In the genomic region with DNA sequence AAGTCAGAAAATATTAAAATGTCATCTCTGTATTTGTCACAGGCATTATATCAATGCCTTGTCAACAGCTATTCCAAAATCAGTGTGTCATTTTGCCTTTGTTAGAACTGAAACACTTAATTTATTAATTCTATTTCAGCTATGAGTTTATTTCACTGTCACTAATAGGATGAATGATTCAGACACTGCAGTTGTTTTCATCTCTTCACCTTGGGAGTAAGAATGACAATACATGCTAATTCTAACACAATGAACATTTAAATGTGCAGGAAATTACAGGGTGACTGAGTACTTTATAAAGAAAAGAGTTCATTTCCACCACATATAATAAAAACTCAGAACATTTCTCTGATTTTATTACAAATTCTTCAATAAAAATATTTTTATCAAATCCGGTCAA, we compare ENCODE assay signal across 13 cellular contexts.
A peak's percentile ranks its signal among the peaks of the same experiment; 100 is the strongest.
DNase-seq lines count a peak whose midpoint lies in the region; ATAC-seq and TF ChIP-seq lines count a peak whose summit lies in the region.
"Had no signal": no experiment of that assay in that cellular context is flagged by ENCODE, and none has a peak within 500 bp of the region (broad histone marks: within the 10 kb centered on the region; RNA-seq: fewer than 3 reads in every experiment).

No MANE protein-coding gene starts in this region.

- H3K36me3 ChIP-seq in GM23338 (ENCODE audit: insufficient read depth): no peaks in the 10 kb centered on the region
- H3K36me3 ChIP-seq: HAP-1 had no signal

- peaks cover 3% of the 10 kb centered on the region for H3K27me3 Mint-ChIP-seq in GM23338 (ENCODE audit: insufficient read depth, low read depth, poor library complexity)

- peak; percentile 6 for DNase-seq in GM23338 (ENCODE audit: low spot score)
- DNase-seq in dermis blood vessel endothelial cell: peak; percentile 53
- DNase-seq in epithelial cell of prostate (ENCODE audit: low read depth, low spot score): no peak
- no peak for DNase-seq in RPMI8226
- no peak for DNase-seq in activated naive CD4-positive, alpha-beta T cell treated with anti-CD3 and anti-CD28 coated beads, Interleukin-2, amount 50 U/mL, for 72 hours (ENCODE audit: low spot score in 2 of 2)
- no peak for DNase-seq in activated T-cell treated with anti-CD3 and anti-CD28 coated beads, Interleukin-2, amount 50 U/mL, for 48 hours
- DNase-seq: C1 segment of cervical spinal cord; CD4-positive, alpha-beta memory T cell; COR-L47; DMS153; DND-41; GOT3 had no signal

- no peaks in the 10 kb centered on the region for H3K9me3 Mint-ChIP-seq in GM23338
- no peaks in the 10 kb centered on the region for H3K9me3 Mint-ChIP-seq in activated naive CD4-positive, alpha-beta T cell treated with anti-CD3 and anti-CD28 coated beads, Interleukin-2, amount 50 U/mL, for 72 hours
- H3K9me3 Mint-ChIP-seq: CD4-positive, alpha-beta memory T cell had no signal

- H4K20me1 ChIP-seq in GM23338 (replicated peaks; ENCODE audit: insufficient read depth): no peaks in the 10 kb centered on the region

- H3K4me1 ChIP-seq in GM23338 (ENCODE audit: insufficient read depth): peaks cover 18% of the 10 kb centered on the region
- H3K4me1 ChIP-seq: HAP-1 had no signal

- H3F3A ChIP-seq in GM23338 (replicated peaks; ENCODE audit: low read depth): no peaks in the 10 kb centered on the region

- no peak overlapping the region for H3K27ac ChIP-seq in GM23338 (ENCODE audit: low read depth)
- H3K27ac ChIP-seq in epithelial cell of prostate: peak overlapping the region; percentile 84

- no peak for ATAC-seq in GM23338
- ATAC-seq in activated naive CD4-positive, alpha-beta T cell treated with anti-CD3 and anti-CD28 coated beads, Interleukin-2, amount 50 U/mL, for 72 hours: no peak

- H3K4me3 Mint-ChIP-seq in GM23338: no peak overlapping the region
- H3K4me3 Mint-ChIP-seq: CD4-positive, alpha-beta memory T cell had no signal

- H3K4me1 Mint-ChIP-seq in GM23338: peaks cover 33% of the 10 kb centered on the region
- H3K4me1 Mint-ChIP-seq: CD4-positive, alpha-beta memory T cell had no signal

- H3K79me2 ChIP-seq in GM23338 (replicated peaks; ENCODE audit: insufficient read depth): no peaks in the 10 kb centered on the region

- H3K4me3 ChIP-seq in GM23338: no peak overlapping the region
- H3K4me3 ChIP-seq: HAP-1 had no signal

- no peak overlapping the region for H3K27ac Mint-ChIP-seq in GM23338
- H3K27ac Mint-ChIP-seq in activated naive CD4-positive, alpha-beta T cell treated with anti-CD3 and anti-CD28 coated beads, Interleukin-2, amount 50 U/mL, for 72 hours: no peak overlapping the region
- H3K27ac Mint-ChIP-seq: CD4-positive, alpha-beta memory T cell had no signal

- no peaks in the 10 kb centered on the region for H3K36me3 Mint-ChIP-seq in GM23338 (ENCODE audit: low read depth)
- H3K36me3 Mint-ChIP-seq in activated naive CD4-positive, alpha-beta T cell treated with anti-CD3 and anti-CD28 coated beads, Interleukin-2, amount 50 U/mL, for 72 hours: no peaks in the 10 kb centered on the region
- H3K36me3 Mint-ChIP-seq: CD4-positive, alpha-beta memory T cell had no signal

- H3K4me2 ChIP-seq in GM23338: no peak overlapping the region

- H3K9me2 ChIP-seq in GM23338 (ENCODE audit: insufficient read depth): no peaks in the 10 kb centered on the region

- H3K27me3 ChIP-seq in GM23338 (ENCODE audit: insufficient read depth): no peaks in the 10 kb centered on the region

- H2AFZ ChIP-seq in GM23338: no peak overlapping the region

- TF ChIP-seq CTCF in GM23338 (conservative IDR thresholded peaks at IDR 0.05; ENCODE audit: low read depth in 2 of 2): no peak

TF ChIP-seq in GM23338, 12 proteins besides CTCF, POLR2A, EP300 and RAD21:
- TF ChIP-seq, protein P1, sequence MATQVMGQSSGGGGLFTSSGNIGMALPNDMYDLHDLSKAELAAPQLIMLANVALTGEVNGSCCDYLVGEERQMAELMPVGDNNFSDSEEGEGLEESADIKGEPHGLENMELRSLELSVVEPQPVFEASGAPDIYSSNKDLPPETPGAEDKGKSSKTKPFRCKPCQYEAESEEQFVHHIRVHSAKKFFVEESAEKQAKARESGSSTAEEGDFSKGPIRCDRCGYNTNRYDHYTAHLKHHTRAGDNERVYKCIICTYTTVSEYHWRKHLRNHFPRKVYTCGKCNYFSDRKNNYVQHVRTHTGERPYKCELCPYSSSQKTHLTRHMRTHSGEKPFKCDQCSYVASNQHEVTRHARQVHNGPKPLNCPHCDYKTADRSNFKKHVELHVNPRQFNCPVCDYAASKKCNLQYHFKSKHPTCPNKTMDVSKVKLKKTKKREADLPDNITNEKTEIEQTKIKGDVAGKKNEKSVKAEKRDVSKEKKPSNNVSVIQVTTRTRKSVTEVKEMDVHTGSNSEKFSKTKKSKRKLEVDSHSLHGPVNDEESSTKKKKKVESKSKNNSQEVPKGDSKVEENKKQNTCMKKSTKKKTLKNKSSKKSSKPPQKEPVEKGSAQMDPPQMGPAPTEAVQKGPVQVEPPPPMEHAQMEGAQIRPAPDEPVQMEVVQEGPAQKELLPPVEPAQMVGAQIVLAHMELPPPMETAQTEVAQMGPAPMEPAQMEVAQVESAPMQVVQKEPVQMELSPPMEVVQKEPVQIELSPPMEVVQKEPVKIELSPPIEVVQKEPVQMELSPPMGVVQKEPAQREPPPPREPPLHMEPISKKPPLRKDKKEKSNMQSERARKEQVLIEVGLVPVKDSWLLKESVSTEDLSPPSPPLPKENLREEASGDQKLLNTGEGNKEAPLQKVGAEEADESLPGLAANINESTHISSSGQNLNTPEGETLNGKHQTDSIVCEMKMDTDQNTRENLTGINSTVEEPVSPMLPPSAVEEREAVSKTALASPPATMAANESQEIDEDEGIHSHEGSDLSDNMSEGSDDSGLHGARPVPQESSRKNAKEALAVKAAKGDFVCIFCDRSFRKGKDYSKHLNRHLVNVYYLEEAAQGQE (IDR thresholded peaks at IDR 0.05; ENCODE audit: unreplicated experiment): no peak
- TF ChIP-seq ZNF114 (CRISPR knock-in tag; IDR thresholded peaks at IDR 0.05): no peak
- no peak for TF ChIP-seq EZH2 (IDR thresholded peaks at IDR 0.05; ENCODE audit: low read depth, unreplicated experiment)
- TF ChIP-seq STAT1 (IDR thresholded peaks at IDR 0.05; ENCODE audit: unreplicated experiment): no peak
- TF ChIP-seq CREB1 (CRISPR knock-in tag; IDR thresholded peaks at IDR 0.05; ENCODE audit: low read depth): no peak
- TF ChIP-seq POLR2AphosphoS5 (IDR thresholded peaks at IDR 0.05; ENCODE audit: low read depth): no peak
- TF ChIP-seq NANOG (IDR thresholded peaks at IDR 0.05; ENCODE audit: borderline replicate concordance): peak; percentile 32; the same call in 1 of the 2 replicates
- TF ChIP-seq, protein P2, sequence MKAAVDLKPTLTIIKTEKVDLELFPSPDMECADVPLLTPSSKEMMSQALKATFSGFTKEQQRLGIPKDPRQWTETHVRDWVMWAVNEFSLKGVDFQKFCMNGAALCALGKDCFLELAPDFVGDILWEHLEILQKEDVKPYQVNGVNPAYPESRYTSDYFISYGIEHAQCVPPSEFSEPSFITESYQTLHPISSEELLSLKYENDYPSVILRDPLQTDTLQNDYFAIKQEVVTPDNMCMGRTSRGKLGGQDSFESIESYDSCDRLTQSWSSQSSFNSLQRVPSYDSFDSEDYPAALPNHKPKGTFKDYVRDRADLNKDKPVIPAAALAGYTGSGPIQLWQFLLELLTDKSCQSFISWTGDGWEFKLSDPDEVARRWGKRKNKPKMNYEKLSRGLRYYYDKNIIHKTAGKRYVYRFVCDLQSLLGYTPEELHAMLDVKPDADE (IDR thresholded peaks at IDR 0.05): no peak
TF ChIP-seq in GM23338: peak in this region for 1.

Comparison
In these comparisons a context has a peak if more than half of its experiments do, and no peak if none do; other contexts are left out.
1. DNase-seq: peak in GM23338 (single experiment) and dermis blood vessel endothelial cell (single experiment); none in epithelial cell of prostate (single experiment), RPMI8226 (single experiment), activated naive CD4-positive, alpha-beta T cell treated with anti-CD3 and anti-CD28 coated beads, Interleukin-2, amount 50 U/mL, for 72 hours (0 of 2) and activated T-cell treated with anti-CD3 and anti-CD28 coated beads, Interleukin-2, amount 50 U/mL, for 48 hours (0 of 2).